ENCODE assay signal across 9 cellular contexts in genomic region chr1:160767417-160768294, GRCh38. TPM values are rescaled to one million over a fixed set of nuclear protein-coding genes. Genes with fewer than 3 reads are reported as not detected.
DNase-seq lines count a peak whose midpoint lies in the region; ATAC-seq, FAIRE-seq and TF ChIP-seq lines count a peak whose summit lies in the region.
"Had no signal": no experiment of that assay in that cellular context is flagged by ENCODE, and none has a peak within 500 bp of the region (broad histone marks: within the 10 kb centered on the region; RNA-seq: fewer than 3 reads in every experiment).

No MANE protein-coding gene starts in this region.

- peak in 1 of 3 experiments; percentile 2 for TF ChIP-seq CTCF in keratinocyte (optimal IDR thresholded peaks at IDR 0.05 in 1 of 3, IDR thresholded peaks at IDR 0.05 in 1 of 3, conservative IDR thresholded peaks at IDR 0.05 in 1 of 3; ENCODE audit: extremely low read depth in 1 of 3, insufficient read depth in 2 of 3, low read length in 3 of 3)

- peak overlapping the region; percentile 63 for H3K4me2 ChIP-seq in keratinocyte (ENCODE audit: control insufficient read depth, extremely low read depth, insufficient read depth, low read depth, low read length)

- no peaks in the 10 kb centered on the region for H4K20me1 ChIP-seq in keratinocyte (ENCODE audit: control insufficient read depth, extremely low read depth, insufficient read depth, low read length)

- no peaks in the 10 kb centered on the region for H3K9me3 ChIP-seq in keratinocyte (ENCODE audit: control insufficient read depth, low read depth, low read length)
- H3K9me3 ChIP-seq: SJCRH30 had no signal

- H3K4me1 Mint-ChIP-seq in T-cell, result peaks cover 21% of the 10 kb centered on the region in 3 donors

- DNase-seq in T-cell (peak in 9 of 34 experiments; percentile 9 to 30 (median 21)), keratinocyte (ENCODE audit: low read depth, low spot score) (peak; percentile 82), posterior cingulate gyrus (no peak), T1000 (lab: John Stamatoyannopoulos, UW) (no peak), frontal cortex (ENCODE audit: low spot score in 2 of 2) (no peak), DMS79 treated with DMSO at 0.1 percent for 48 hours (lab: John Stamatoyannopoulos, UW) (no peak)

- H3K27ac ChIP-seq in keratinocyte (ENCODE audit: control insufficient read depth, insufficient read depth, low read length), result peak overlapping the region; percentile 68
- H3K27ac ChIP-seq: SJCRH30 had no signal

- no peaks in the 10 kb centered on the region for H3K36me3 Mint-ChIP-seq in T-cell

- H3K79me2 ChIP-seq in keratinocyte (ENCODE audit: control insufficient read depth, insufficient read depth, low read length), result no peaks in the 10 kb centered on the region

- peak; percentile 58 for ATAC-seq in GM18867 (IDR thresholded peaks at IDR 0.05; ENCODE audit: unreplicated experiment)
- ATAC-seq in HG02852 (IDR thresholded peaks at IDR 0.05; ENCODE audit: unreplicated experiment), result peak; percentile 74
- peak; percentile 63 to 75 (median 66) for ATAC-seq in T-cell (replicated peaks in 1 of 4)

- POLR2A ChIA-PET in T-cell (lab: Charles Lee), result interaction anchor here (0.6 to 1.5 kb wide), 3 partner anchors 84 to 405 kb away, joined by 3 to 7 read pairs (median 3); no protein-coding TSS in a partner anchor

- H3K4me3 Mint-ChIP-seq in T-cell, result peak overlapping the region; percentile 74 to 83 (median 75)

- no peaks in the 10 kb centered on the region for H3K9me1 ChIP-seq in keratinocyte (ENCODE audit: control insufficient read depth, extremely low read depth, insufficient read depth, low read length)

- H3K4me1 ChIP-seq in keratinocyte (ENCODE audit: control insufficient read depth, extremely low read depth, insufficient read depth, low read length), result peaks cover 24% of the 10 kb centered on the region
- H3K4me1 ChIP-seq: SJCRH30 had no signal

- no peaks in the 10 kb centered on the region for H3K9me3 Mint-ChIP-seq in T-cell

- H3K36me3 ChIP-seq in keratinocyte (ENCODE audit: control insufficient read depth in 2 of 2, extremely low read depth in 1 of 2, insufficient read depth in 2 of 2, low read length in 2 of 2), result no peaks in the 10 kb centered on the region
- H3K36me3 ChIP-seq: SJCRH30 had no signal

- H3K4me3 ChIP-seq in keratinocyte (ENCODE audit: control insufficient read depth in 2 of 3, extremely low read depth in 1 of 3, insufficient read depth in 2 of 3, low read depth in 1 of 3, low read length in 3 of 3), result peak overlapping the region; percentile 5 to 27 (median 13)
- H3K4me3 ChIP-seq: SJCRH30 had no signal

- FAIRE-seq in keratinocyte (lab: Jason Lieb, UNC), result peak; percentile 99
- FAIRE-seq in frontal cortex (lab: Jason Lieb, UNC), result no peak

- dilution Hi-C loops in keratinocyte (cut with MboI; ENCODE audit: extremely low pct_ligation_motif_present, low sequenced_read_pairs), result no loop called here

- CTCF ChIA-PET in T-cell (lab: Charles Lee), result interaction anchor here (0.6 to 5.2 kb wide), 48 partner anchors 8 to 386 kb away, joined by 3 to 101 read pairs (median 5); partner anchors contain the start of genes CD48 (in 1 of the 2), ITLN2 (in 1 of the 2), LY9 (in 1 of the 2) and SLAMF1 (in 1 of the 2)

- peak overlapping the region; percentile 50 for H3K9ac ChIP-seq in keratinocyte (ENCODE audit: control insufficient read depth, extremely low read depth, insufficient read depth, low read length)

- H3K27ac Mint-ChIP-seq in T-cell, result peak overlapping the region; percentile 96 to 98

- no peaks in the 10 kb centered on the region for H3K27me3 Mint-ChIP-seq in T-cell

- no peaks in the 10 kb centered on the region for H3K27me3 ChIP-seq in keratinocyte (ENCODE audit: control insufficient read depth, extremely low read depth, insufficient read depth, low read length)
- H3K27me3 ChIP-seq: SJCRH30 had no signal

- intact Hi-C loops in posterior cingulate gyrus (cut with DNase I), result no loop called here

- peak overlapping the region; percentile 82 for H2AFZ ChIP-seq in keratinocyte (ENCODE audit: control insufficient read depth, low read length)

RNA-seq across cellular contexts. Expression of gene LY9, which starts 28.3 kb away (rescaled TPM):
- total RNA-seq in T-cell, result 100 to 1,000 TPM in 3 of 5 donors, 10 to 100 TPM in 2; 95.4 to 127 (median 101) TPM
- not detected in 3 replicates for polyA plus RNA-seq in keratinocyte
- polyA plus RNA-seq in keratinocyte (2011; ENCODE audit: low read depth), result not detected
- polyA plus RNA-seq in keratinocyte (2011; cell fraction: cytosol; rRNA removed), result 0.05 TPM in 1 of 2 replicates, not detected in the other
- polyA plus RNA-seq in keratinocyte (2011; cell fraction: nucleus; rRNA removed), result 0.04 TPM in 1 of 2 replicates, not detected in the other
- polyA plus RNA-seq in keratinocyte (2012; ENCODE audit: low replicate concordance), result 0.23 TPM in 1 of 2 replicates, not detected in the other
- polyA minus RNA-seq in keratinocyte, result not detected in 3 replicates
- not detected for polyA minus RNA-seq in keratinocyte (2011; cell fraction: cytosol; rRNA and poly(A)+ RNA removed)
- polyA minus RNA-seq in keratinocyte (2011; cell fraction: nucleus; rRNA and poly(A)+ RNA removed), result not detected in 2 replicates
- not detected for total RNA-seq in frontal cortex
- total RNA-seq: SJCRH30 had no signal

RNA-seq across cellular contexts. Expression of gene SLAMF7, which starts 28.6 kb away (rescaled TPM):
- total RNA-seq in T-cell (10 to 100 TPM in 4 of 5 donors, 1 to 10 TPM in 1; 9.5 to 32.0 (median 25.5) TPM), frontal cortex (not detected)
- polyA plus RNA-seq in keratinocyte, result 21.9 to 56.5 TPM (median 31.0 TPM) in 3 replicates
- 12.7 TPM for polyA plus RNA-seq in keratinocyte (2011; ENCODE audit: low read depth)
- 12.2 and 22.4 TPM in 2 replicates for polyA plus RNA-seq in keratinocyte (2011; cell fraction: cytosol; rRNA removed)
- 51.1 and 54.1 TPM in 2 replicates for polyA plus RNA-seq in keratinocyte (2011; cell fraction: nucleus; rRNA removed)
- polyA plus RNA-seq in keratinocyte (2012; ENCODE audit: low replicate concordance), result 14.8 and 28.6 TPM in 2 replicates
- 20.1 to 43.2 TPM (median 25.3 TPM) in 3 replicates for polyA minus RNA-seq in keratinocyte
- 8.2 TPM for polyA minus RNA-seq in keratinocyte (2011; cell fraction: cytosol; rRNA and poly(A)+ RNA removed)
- 45.1 and 65.6 TPM in 2 replicates for polyA minus RNA-seq in keratinocyte (2011; cell fraction: nucleus; rRNA and poly(A)+ RNA removed)
- total RNA-seq: SJCRH30 had no signal

RNA-seq across cellular contexts. Expression of gene CD48, which starts 56.0 kb away (rescaled TPM):
- total RNA-seq in T-cell (100 to 1,000 TPM; 249 to 393 (median 273) TPM), frontal cortex (0.82 TPM)
- 0.07 to 0.30 TPM (median 0.08 TPM) in 3 replicates for polyA plus RNA-seq in keratinocyte
- not detected for polyA plus RNA-seq in keratinocyte (2011; ENCODE audit: low read depth)
- polyA plus RNA-seq in keratinocyte (2011; cell fraction: cytosol; rRNA removed), result 0.06 TPM in 1 of 2 replicates, not detected in the other
- 0.20 TPM in 1 of 2 replicates, not detected in the other for polyA plus RNA-seq in keratinocyte (2011; cell fraction: nucleus; rRNA removed)
- polyA plus RNA-seq in keratinocyte (2012; ENCODE audit: low replicate concordance), result not detected in 2 replicates
- polyA minus RNA-seq in keratinocyte, result not detected in 3 replicates
- not detected for polyA minus RNA-seq in keratinocyte (2011; cell fraction: cytosol; rRNA and poly(A)+ RNA removed)
- polyA minus RNA-seq in keratinocyte (2011; cell fraction: nucleus; rRNA and poly(A)+ RNA removed), result not detected in 2 replicates
- total RNA-seq: SJCRH30 had no signal

Comparison
In these comparisons a context has a peak if more than half of its experiments do, and no peak if none do; other contexts are left out.
1. RNA of gene LY9, which starts 28.3 kb away (total RNA-seq): 95.4 to 127 TPM in T-cell; not detected in frontal cortex (single experiment); every median in the first group is over 10 times any median in the second.
2. RNA of gene SLAMF7, which starts 28.6 kb away (total RNA-seq): 9.5 to 32.0 TPM in T-cell; not detected in frontal cortex (single experiment); every median in the first group is over 10 times any median in the second.
3. RNA of gene CD48, which starts 56.0 kb away (total RNA-seq): 249 to 393 TPM in T-cell; 0.82 TPM in frontal cortex (single experiment); every median in the first group is over 100 times any median in the second.
4. Peak in every context shown above with its lines, with median percentiles within 50 percentile points of each other: ATAC-seq.